In the genomic region with DNA sequence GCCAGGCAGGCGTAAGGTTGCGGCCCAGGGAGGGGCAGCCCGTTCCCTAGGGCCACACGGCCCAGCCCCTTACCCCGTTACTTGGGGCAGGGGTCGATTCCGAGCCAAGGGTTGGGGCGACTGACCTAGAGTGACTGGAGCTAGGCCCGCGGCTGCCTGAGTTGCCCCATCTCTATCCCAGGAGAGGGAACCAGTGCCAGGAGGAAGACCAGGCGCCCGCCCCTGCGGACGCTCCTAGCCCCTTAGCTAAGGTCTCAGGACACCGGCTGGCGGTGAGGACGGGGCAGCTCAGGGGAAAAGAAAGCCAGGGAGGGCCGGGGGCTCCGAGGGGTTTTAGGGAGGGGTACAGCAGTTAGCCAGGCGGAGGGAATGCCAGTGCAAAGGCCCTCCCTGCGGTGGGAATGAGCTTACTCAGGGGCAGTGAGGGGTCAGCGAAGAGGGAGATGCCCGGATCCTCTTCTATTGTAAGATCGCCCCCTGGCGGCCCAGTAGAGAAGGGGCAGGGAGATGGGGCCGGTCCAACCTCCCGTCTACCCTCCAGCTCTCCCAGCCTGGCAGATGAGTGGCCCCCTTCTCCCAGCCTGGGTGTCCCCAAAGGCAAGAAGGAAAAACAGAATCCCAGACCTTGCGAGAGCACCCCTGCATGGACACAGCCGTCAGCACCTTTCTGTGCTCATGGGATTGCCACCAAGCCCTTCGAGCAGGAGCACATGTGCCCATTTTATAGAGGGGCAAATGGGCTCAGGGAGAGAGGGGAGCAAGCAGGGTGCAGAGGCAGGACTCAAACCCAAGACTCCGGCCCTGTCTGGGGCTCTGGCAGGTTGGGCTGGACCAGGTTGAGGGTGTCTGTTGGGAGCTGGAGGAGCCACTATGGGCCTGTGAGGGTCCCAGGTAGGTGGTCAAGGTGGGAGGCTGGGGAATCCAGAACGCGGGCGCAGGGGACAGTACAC, we compare ENCODE assay signal across 8 cellular contexts. TPM values are rescaled to one million over a fixed set of nuclear protein-coding genes. Genes with fewer than 3 reads are reported as not detected.
DNase-seq lines count a peak whose midpoint lies in the region; ATAC-seq and TF ChIP-seq lines count a peak whose summit lies in the region.

No MANE protein-coding gene starts in this region.

- peaks cover 0 to 17% (median 7%) of the 10 kb centered on the region in 7 donors for H3K27me3 ChIP-seq in heart right ventricle

- TF ChIP-seq CTCF in heart right ventricle (IDR thresholded peaks at IDR 0.05), result peak; percentile 47 to 84 (median 74)

- DNase-seq in NCI-H1436 (lab: John Stamatoyannopoulos, UW), result peak; percentile 11
- DNase-seq in NCI-H1436 treated with DMSO at 0.1 percent for 48 hours (lab: John Stamatoyannopoulos, UW), result no peak
- DNase-seq in RPMI8226, result peak; percentile 62
- peak; percentile 21 to 40 (median 34) for DNase-seq in activated naive CD4-positive, alpha-beta T cell (lab: John Stamatoyannopoulos, UW)
- DNase-seq in heart right ventricle, result peak in 1 of 2 donors; percentile 60
- DNase-seq in stimulated activated CD4-positive, alpha-beta T cell treated with anti-CD3 and anti-CD28 coated beads, Interleukin-15, amount 100 ng/mL, for 48 hours (ENCODE audit: low read depth in 2 of 2), result peak; percentile 46 to 55

- H3K4me3 ChIP-seq in heart right ventricle, result no peak overlapping the region

- no peaks in the 10 kb centered on the region for H3K36me3 ChIP-seq in heart right ventricle

- peaks cover 0 to 8% (median 0%) of the 10 kb centered on the region in 9 donors for H3K4me1 ChIP-seq in heart right ventricle

- WGBS in heart right ventricle, 2 donors, result 65 to 67% methylated on average over 34 of the region's 34 CpGs

- intact Hi-C loops in heart right ventricle (cut with DNase I), result loop anchor here in 1 of 10 donors (2.0 kb wide), 1 partner anchor 22 kb away; no protein-coding TSS in a partner anchor

- H3K27ac ChIP-seq in heart right ventricle, result no peak overlapping the region

- peak in 5 of 8 donors; percentile 53 to 64 (median 56) for ATAC-seq in heart right ventricle
- no peak for ATAC-seq in HG03095 (IDR thresholded peaks at IDR 0.05; ENCODE audit: unreplicated experiment)
- no peak for ATAC-seq in GM21528 (IDR thresholded peaks at IDR 0.05; ENCODE audit: low FRiP score, unreplicated experiment)

- H3K9me3 ChIP-seq in heart right ventricle, result peaks cover 0 to 4% (median 0%) of the 10 kb centered on the region in 11 donors

RNA-seq across cellular contexts. Expression of a gene that starts 16.3 kb away (rescaled TPM):
- under 1 TPM in 8 of 10 donors, not detected in 2; 0.09 to 0.61 (median 0.23) TPM for total RNA-seq in heart right ventricle
- under 1 TPM; 0.07 to 0.23 TPM for polyA plus RNA-seq in heart right ventricle

RNA-seq across cellular contexts. Expression of a gene that starts 25.6 kb away (rescaled TPM):
- 1 to 10 TPM; 2.1 to 4.1 (median 2.4) TPM for total RNA-seq in heart right ventricle
- 10 to 100 TPM in 1 of 2 donors, 1 to 10 TPM in 1; 4.0 to 13.1 TPM for polyA plus RNA-seq in heart right ventricle

RNA-seq across cellular contexts. Expression of a gene that starts 38.3 kb away (rescaled TPM):
- 1,000 to 10,000 TPM in 9 of 10 donors, 100 to 1,000 TPM in 1; 856 to 1,274 (median 1,129) TPM for total RNA-seq in heart right ventricle
- 1,000 to 10,000 TPM; 1,172 to 1,278 TPM for polyA plus RNA-seq in heart right ventricle

RNA-seq across cellular contexts. Expression of a gene that starts 39.0 kb away (rescaled TPM):
- total RNA-seq in heart right ventricle, result 1 to 10 TPM in 1 of 10 donors, under 1 TPM in 8, not detected in 1; 0.23 to 1.2 (median 0.45) TPM
- under 1 TPM; 0.29 to 0.49 TPM for polyA plus RNA-seq in heart right ventricle

Comparison
In these comparisons a context has a peak if more than half of its experiments do, and no peak if none do; other contexts are left out.
1. ATAC-seq: peak in heart right ventricle (5 of 8); none in HG03095 (single experiment) and GM21528 (single experiment).